Comparison of ENCODE assay signal across 17 cellular contexts in genomic region chr3:128813003-128813564, GRCh38.
DNase-seq lines count a peak whose midpoint lies in the region; ATAC-seq and TF ChIP-seq lines count a peak whose summit lies in the region.
"Had no signal": no experiment of that assay in that cellular context is flagged by ENCODE, and none has a peak within 500 bp of the region (broad histone marks: within the 10 kb centered on the region; RNA-seq: fewer than 3 reads in every experiment).

No MANE protein-coding gene starts in this region.

- no peaks in the 10 kb centered on the region for H3K27me3 Mint-ChIP-seq in activated CD4-positive, alpha-beta T cell treated with anti-CD3 and anti-CD28 coated beads for 36 hours
- peaks cover 3% of the 10 kb centered on the region; the same call in 1 of the 2 replicates for H3K27me3 Mint-ChIP-seq in HFFc6 (ENCODE audit: insufficient read depth)

- intact Hi-C loops in activated CD4-positive, alpha-beta T cell treated with anti-CD3 and anti-CD28 coated beads for 36 hours (cut with DNase I, micrococcal nuclease) = no loop called here
- intact Hi-C loops in spleen (cut with DNase I; ENCODE audit: low total_unique reads) = no loop called here

- no peak for ATAC-seq in activated CD4-positive, alpha-beta T cell treated with anti-CD3 and anti-CD28 coated beads for 36 hours
- no peak for ATAC-seq in HG03135 (IDR thresholded peaks at IDR 0.05; ENCODE audit: unreplicated experiment)
- ATAC-seq: A549; activated T-cell treated with anti-CD3 and anti-CD28 coated beads, Interleukin-2, amount 50 U/mL, for 4 hours; CD8-positive, alpha-beta T cell; left colon had no signal

- peak overlapping the region; percentile 64 for H3K27ac Mint-ChIP-seq in activated CD4-positive, alpha-beta T cell treated with anti-CD3 and anti-CD28 coated beads for 36 hours
- H3K27ac Mint-ChIP-seq in HFFc6 = peak overlapping the region; percentile 2; the same call in 1 of the 2 replicates
- H3K27ac Mint-ChIP-seq: CD8-positive, alpha-beta T cell had no signal

- H3K36me3 ChIP-seq in spleen = peaks cover 0 to 100% (median 69%) of the 10 kb centered on the region in 6 donors

- H3K4me1 ChIP-seq in spleen = peaks cover 0 to 69% (median 31%) of the 10 kb centered on the region in 6 donors
- H3K4me1 ChIP-seq: A549, pancreas had no signal

- H3K4me3 Mint-ChIP-seq in activated CD4-positive, alpha-beta T cell treated with anti-CD3 and anti-CD28 coated beads for 36 hours = no peak overlapping the region
- H3K4me3 Mint-ChIP-seq in HFFc6 = no peak overlapping the region
- H3K4me3 Mint-ChIP-seq: activated T-cell treated with anti-CD3 and anti-CD28 coated beads, Interleukin-2, amount 50 U/mL, for 4 hours; CD8-positive, alpha-beta T cell had no signal

- H3K9me3 ChIP-seq in spleen = no peaks in the 10 kb centered on the region
- H3K9me3 ChIP-seq: A549, pancreas, thoracic aorta had no signal

- DNase-seq in activated CD4-positive, alpha-beta T cell treated with anti-CD3 and anti-CD28 coated beads for 36 hours = no peak
- no peak for DNase-seq in activated CD4-positive, alpha-beta T cell treated with anti-CD3 and anti-CD28 coated beads, Interleukin-2, amount 50 U/mL, for 4 hours
- no peak for DNase-seq in HFFc6
- DNase-seq in glomerular endothelial cell (ENCODE audit: extremely low read depth, low read depth, low spot score) = peak; percentile 47
- DNase-seq in spleen = no peak
- no peak for DNase-seq in stimulated activated CD4-positive, alpha-beta T cell treated with anti-CD3 and anti-CD28 coated beads, Interleukin-15, amount 100 ng/mL, for 24 hours
- DNase-seq in OCI-M1 (lab: John Stamatoyannopoulos, UW) = no peak
- DNase-seq: activated T-cell treated with anti-CD3 and anti-CD28 coated beads, Interleukin-2, amount 50 U/mL, for 4 hours; CD8-positive, alpha-beta T cell; hippocampal formation; left colon; NCI-H146; pancreas had no signal

- peak overlapping the region in 7 of 8 donors; percentile 15 to 82 (median 68) for H3K27ac ChIP-seq in spleen
- H3K27ac ChIP-seq: A549, pancreas, thoracic aorta had no signal

- peaks cover 6% of the 10 kb centered on the region for H3K4me1 Mint-ChIP-seq in activated CD4-positive, alpha-beta T cell treated with anti-CD3 and anti-CD28 coated beads for 36 hours
- no peaks in the 10 kb centered on the region for H3K4me1 Mint-ChIP-seq in HFFc6 (ENCODE audit: low read depth)

- POLR2A ChIA-PET in activated CD4-positive, alpha-beta T cell treated with anti-CD3 and anti-CD28 coated beads for 36 hours (lab: Charles Lee) = no interaction called here

- CTCF ChIA-PET in activated CD4-positive, alpha-beta T cell treated with anti-CD3 and anti-CD28 coated beads for 36 hours (lab: Charles Lee) = interaction anchor here (0.8 to 1.4 kb wide), 5 partner anchors 9 to 195 kb away, joined by 3 to 4 read pairs (median 3); no protein-coding TSS in a partner anchor

- H3K9me3 Mint-ChIP-seq in activated CD4-positive, alpha-beta T cell treated with anti-CD3 and anti-CD28 coated beads for 36 hours (ENCODE audit: low read depth) = no peaks in the 10 kb centered on the region
- H3K9me3 Mint-ChIP-seq in HFFc6 = no peaks in the 10 kb centered on the region
- H3K9me3 Mint-ChIP-seq: activated T-cell treated with anti-CD3 and anti-CD28 coated beads, Interleukin-2, amount 50 U/mL, for 4 hours; CD8-positive, alpha-beta T cell had no signal

- no peak for TF ChIP-seq POLR2A in spleen (IDR thresholded peaks at IDR 0.05)

- no peak overlapping the region for H3K4me3 ChIP-seq in spleen
- H3K4me3 ChIP-seq: A549, coronary artery, pancreas, thoracic aorta had no signal

- peaks cover 69% of the 10 kb centered on the region for H3K36me3 Mint-ChIP-seq in activated CD4-positive, alpha-beta T cell treated with anti-CD3 and anti-CD28 coated beads for 36 hours (ENCODE audit: low read depth)
- peaks cover 53% of the 10 kb centered on the region for H3K36me3 Mint-ChIP-seq in HFFc6 (ENCODE audit: low read depth)

- no peaks in the 10 kb centered on the region for H3K27me3 ChIP-seq in spleen (replicated peaks in 1 of 7)
- H3K27me3 ChIP-seq: pancreas had no signal

- 41 to 65% (median 55%) methylated on average over 8 of the region's 8 CpGs for WGBS in spleen, 5 donors

- no peak for TF ChIP-seq CTCF in HFFc6 (IDR thresholded peaks at IDR 0.05)
- no peak for TF ChIP-seq CTCF in spleen (IDR thresholded peaks at IDR 0.05 in 8 of 11, conservative IDR thresholded peaks at IDR 0.05 in 3 of 11)
